Comparison of ENCODE assay signal across 13 cellular contexts in the genomic region with DNA sequence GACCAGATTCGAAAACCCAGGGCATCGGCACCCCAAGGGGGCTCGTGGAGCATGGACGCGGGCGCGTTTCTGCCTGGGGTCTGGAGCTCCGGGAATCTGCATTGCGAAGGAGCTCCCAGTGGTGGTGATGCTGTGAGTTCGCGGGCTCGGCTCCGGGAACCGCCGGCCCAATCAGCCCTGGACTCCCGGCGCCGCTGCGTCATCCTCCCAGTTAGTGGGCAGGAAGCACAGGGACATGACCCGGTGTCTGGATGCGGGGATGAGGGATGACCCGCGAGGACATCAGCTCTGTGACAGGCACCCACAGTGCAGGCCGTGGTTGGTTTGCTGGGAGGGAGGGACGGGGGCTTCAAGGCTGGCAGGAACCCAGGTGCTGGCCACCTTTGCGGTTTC. TPM values are rescaled to one million over a fixed set of nuclear protein-coding genes. Genes with fewer than 3 reads are reported as not detected.
A peak's percentile ranks its signal among the peaks of the same experiment; 100 is the strongest.
DNase-seq lines count a peak whose midpoint lies in the region; FAIRE-seq and TF ChIP-seq lines count a peak whose summit lies in the region.
"Had no signal": no experiment of that assay in that cellular context is flagged by ENCODE, and none has a peak within 500 bp of the region (broad histone marks: within the 10 kb centered on the region; RNA-seq: fewer than 3 reads in every experiment).

No MANE protein-coding gene starts in this region.

- H3K27ac Mint-ChIP-seq in T-helper 1 cell treated with Interleukin-12 subunit alpha and Interleukin-12 subunit beta and Interleukin-4 antibody, amounts not matched to agents 30 μg/mL and 1 μg/mL, for 36 hours = no peak overlapping the region
- H3K27ac Mint-ChIP-seq: activated naive CD4-positive, alpha-beta T cell treated with anti-CD3 and anti-CD28 coated beads, Interleukin-2, amount 50 U/mL, for 72 hours; IgD-negative memory B cell had no signal

- no peaks in the 10 kb centered on the region for H3K36me3 Mint-ChIP-seq in T-helper 1 cell treated with Interleukin-12 subunit alpha and Interleukin-12 subunit beta and Interleukin-4 antibody, amounts not matched to agents 30 μg/mL and 1 μg/mL, for 36 hours (ENCODE audit: low read depth)
- H3K36me3 Mint-ChIP-seq: activated naive CD4-positive, alpha-beta T cell treated with anti-CD3 and anti-CD28 coated beads, Interleukin-2, amount 50 U/mL, for 72 hours had no signal

- H3K4me1 ChIP-seq in kidney (ENCODE audit: control insufficient read depth in 1 of 2, insufficient read depth in 1 of 2, low read depth in 1 of 2, low read length in 2 of 2) = peaks cover 2 to 28% of the 10 kb centered on the region in 2 donors
- peaks cover 36% of the 10 kb centered on the region for H3K4me1 ChIP-seq in suprapubic skin
- H3K4me1 ChIP-seq: SJCRH30 had no signal

- WGBS in suprapubic skin = 12% methylated on average over 17 of the region's 26 CpGs

- TF ChIP-seq CTCF in brain microvascular endothelial cell (IDR thresholded peaks at IDR 0.05; ENCODE audit: low read depth, low read length, missing control alignments) (no peak), kidney (IDR thresholded peaks at IDR 0.05; ENCODE audit: borderline replicate concordance, extremely low read depth, insufficient read depth) (no peak), suprapubic skin (IDR thresholded peaks at IDR 0.05) (no peak)

- H3K4me3 Mint-ChIP-seq in T-helper 1 cell treated with Interleukin-12 subunit alpha and Interleukin-12 subunit beta and Interleukin-4 antibody, amounts not matched to agents 30 μg/mL and 1 μg/mL, for 36 hours = peak overlapping the region; percentile 21

- intact Hi-C loops in kidney (cut with DNase I) = no loop called here

- H3K9me3 ChIP-seq in kidney (ENCODE audit: control insufficient read depth in 1 of 2, low read length in 2 of 2) = no peaks in the 10 kb centered on the region
- no peaks in the 10 kb centered on the region for H3K9me3 ChIP-seq in suprapubic skin
- H3K9me3 ChIP-seq: SJCRH30 had no signal

- H3K9ac ChIP-seq in kidney (ENCODE audit: low read length in 2 of 2) = peak overlapping the region in 1 of 2 donors; percentile 46

- no peaks in the 10 kb centered on the region for H3K36me3 ChIP-seq in brain microvascular endothelial cell (replicated peaks)
- no peaks in the 10 kb centered on the region for H3K36me3 ChIP-seq in kidney (ENCODE audit: control insufficient read depth in 1 of 2, insufficient read depth in 2 of 2, low read length in 2 of 2)
- H3K36me3 ChIP-seq in suprapubic skin = no peaks in the 10 kb centered on the region
- H3K36me3 ChIP-seq: SJCRH30 had no signal

- peaks cover 14% of the 10 kb centered on the region for H3K4me1 Mint-ChIP-seq in T-helper 1 cell treated with Interleukin-12 subunit alpha and Interleukin-12 subunit beta and Interleukin-4 antibody, amounts not matched to agents 30 μg/mL and 1 μg/mL, for 36 hours (ENCODE audit: low read depth)

- no peaks in the 10 kb centered on the region for H3K9me3 Mint-ChIP-seq in T-helper 1 cell treated with Interleukin-12 subunit alpha and Interleukin-12 subunit beta and Interleukin-4 antibody, amounts not matched to agents 30 μg/mL and 1 μg/mL, for 36 hours
- H3K9me3 Mint-ChIP-seq: activated naive CD4-positive, alpha-beta T cell treated with anti-CD3 and anti-CD28 coated beads, Interleukin-2, amount 50 U/mL, for 72 hours had no signal

- H3K4me3 ChIP-seq in brain microvascular endothelial cell (ENCODE audit: low read depth, low read length) (peak overlapping the region; percentile 61), kidney (ENCODE audit: low read length in 2 of 2) (peak overlapping the region; percentile 65 to 70), suprapubic skin (peak overlapping the region; percentile 46)
- H3K4me3 ChIP-seq: SJCRH30 had no signal

- no peak for DNase-seq in T-helper 1 cell
- DNase-seq in brain microvascular endothelial cell = no peak
- peak; percentile 85 for DNase-seq in kidney
- DNase-seq in suprapubic skin (ENCODE audit: low spot score in 2 of 2) = peak in 1 of 2 donors; percentile 67
- no peak for DNase-seq in AG08396 (ENCODE audit: low spot score)
- no peak for DNase-seq in 8988T
- DNase-seq in activated naive CD4-positive, alpha-beta T cell treated with anti-CD3 and anti-CD28 coated beads, Interleukin-2, amount 50 U/mL, for 16 hours = no peak
- DNase-seq: SJCRH30 had no signal

- no peak overlapping the region for H3K27ac ChIP-seq in brain microvascular endothelial cell
- H3K27ac ChIP-seq in kidney (ENCODE audit: low read depth in 2 of 2, low read length in 2 of 2) = peak overlapping the region; percentile 62 to 81
- no peak overlapping the region for H3K27ac ChIP-seq in suprapubic skin
- H3K27ac ChIP-seq: SJCRH30 had no signal

- peaks cover 63% of the 10 kb centered on the region for H3K27me3 Mint-ChIP-seq in T-helper 1 cell treated with Interleukin-12 subunit alpha and Interleukin-12 subunit beta and Interleukin-4 antibody, amounts not matched to agents 30 μg/mL and 1 μg/mL, for 36 hours (ENCODE audit: low read depth)

- no peak for TF ChIP-seq POLR2A in suprapubic skin (IDR thresholded peaks at IDR 0.05)

- FAIRE-seq in kidney (lab: Jason Lieb, UNC) = no peak
- FAIRE-seq: A204.1 had no signal

- in situ Hi-C loops in brain microvascular endothelial cell (cut with HindIII; ENCODE audit: low pct_ligation_motif_present, low sequenced_read_pairs) = no loop called here

- H3K27me3 ChIP-seq in brain microvascular endothelial cell (replicated peaks) (no peaks in the 10 kb centered on the region), suprapubic skin (peaks cover 10% of the 10 kb centered on the region)
- H3K27me3 ChIP-seq: SJCRH30 had no signal

- no peak for TF ChIP-seq EP300 in suprapubic skin (IDR thresholded peaks at IDR 0.05)

RNA-seq across cellular contexts. Expression of a gene that starts 0.9 kb away (rescaled TPM):
- total RNA-seq in kidney (3.6 TPM), suprapubic skin (1 to 10 TPM in 1 of 4 donors, not detected in 3; 1.7 TPM)
- 4.9 TPM for polyA plus RNA-seq in kidney (ENCODE audit: insufficient read depth, low read depth, low replicate concordance)
- total RNA-seq: activated naive CD4-positive, alpha-beta T cell treated with anti-CD3 and anti-CD28 coated beads, Interleukin-2, amount 50 U/mL, for 72 hours; left colon; SJCRH30 had no signal
- polyA plus RNA-seq: IgD-negative memory B cell had no signal

Comparison
In these comparisons a context has a peak if more than half of its experiments do, and no peak if none do; other contexts are left out.
1. H3K27ac ChIP-seq: peak in kidney (2 of 2); none in brain microvascular endothelial cell (single experiment) and suprapubic skin (single experiment).
2. Peak in every context shown above with its lines, with median percentiles within 50 percentile points of each other: H3K4me3 ChIP-seq.